ENCODE assay signal across 16 cellular contexts in the genomic region with DNA sequence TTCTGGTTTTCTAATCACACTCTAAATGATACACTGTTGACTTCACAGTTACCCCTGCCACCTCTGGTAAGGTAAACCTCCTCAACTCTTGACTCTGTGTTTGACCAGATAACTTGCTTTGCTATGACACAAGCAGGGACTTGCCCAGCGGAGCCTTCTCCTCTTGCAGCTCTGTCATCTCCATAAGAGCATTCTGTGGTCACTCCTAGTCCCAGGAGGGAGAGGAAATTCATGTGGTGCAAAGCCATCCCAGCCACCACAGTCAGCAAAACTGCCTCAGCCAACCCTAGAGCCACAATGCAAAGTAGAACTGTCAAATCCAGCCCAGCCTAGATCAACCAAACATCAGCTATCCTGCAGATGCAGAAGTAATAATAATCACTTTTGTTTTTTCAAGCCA.
A peak's percentile ranks its signal among the peaks of the same experiment; 100 is the strongest.
DNase-seq lines count a peak whose midpoint lies in the region; TF ChIP-seq lines count a peak whose summit lies in the region.
"Had no signal": no experiment of that assay in that cellular context is flagged by ENCODE, and none has a peak within 500 bp of the region (broad histone marks: within the 10 kb centered on the region; RNA-seq: fewer than 3 reads in every experiment).

No MANE protein-coding gene starts in this region.

- no peak overlapping the region for H3K4me2 ChIP-seq in osteoblast (ENCODE audit: insufficient read depth, low read length)

- H3K79me2 ChIP-seq in osteoblast (ENCODE audit: insufficient read depth, low read length) = no peaks in the 10 kb centered on the region

- H3K27ac ChIP-seq in brain microvascular endothelial cell (no peak overlapping the region), osteoblast (ENCODE audit: low read depth, low read length) (no peak overlapping the region)

- peaks cover 16% of the 10 kb centered on the region for H3K4me1 ChIP-seq in osteoblast (ENCODE audit: insufficient read depth, low read length)

- no peak overlapping the region for H2AFZ ChIP-seq in osteoblast (ENCODE audit: low read length)

- no peak for TF ChIP-seq CTCF in brain microvascular endothelial cell (IDR thresholded peaks at IDR 0.05; ENCODE audit: low read depth, low read length, missing control alignments)
- no peak for TF ChIP-seq CTCF in osteoblast (IDR thresholded peaks at IDR 0.05; ENCODE audit: extremely low read depth, low read depth, low read length)

- in situ Hi-C loops in brain microvascular endothelial cell (cut with HindIII; ENCODE audit: low pct_ligation_motif_present, low sequenced_read_pairs) = no loop called here

- DNase-seq in EH (ENCODE audit: low read depth) (peak; percentile 3), M059J (ENCODE audit: low read depth) (peak; percentile 25), brain microvascular endothelial cell (peak; percentile 22), myocyte (ENCODE audit: low read depth) (peak; percentile 93), osteoblast (ENCODE audit: insufficient read length, low spot score, missing footprints) (no peak), NCI-H526 (lab: John Stamatoyannopoulos, UW) (no peak), NCI-H1417 (lab: John Stamatoyannopoulos, UW) (no peak), NCI-H2196 (lab: John Stamatoyannopoulos, UW; ENCODE audit: unreplicated experiment) (no peak)
- DNase-seq: COR-L47, NCI-H1092 treated with DMSO at 0.1 percent for 48 hours, NCI-H187, NCI-H446, NCI-H82, RPMI8226 had no signal

- H3K4me3 ChIP-seq in brain microvascular endothelial cell (ENCODE audit: low read depth, low read length) (no peak overlapping the region), osteoblast (ENCODE audit: insufficient read depth, low read length) (no peak overlapping the region)
- H3K4me3 ChIP-seq: GM12878, K562 had no signal

- H3K9me3 ChIP-seq in osteoblast (ENCODE audit: low read depth, low read length) = no peaks in the 10 kb centered on the region

- H3K27me3 ChIP-seq in brain microvascular endothelial cell (replicated peaks) = no peaks in the 10 kb centered on the region
- no peaks in the 10 kb centered on the region for H3K27me3 ChIP-seq in osteoblast (ENCODE audit: insufficient read depth, low read length)

- no peaks in the 10 kb centered on the region for H4K20me1 ChIP-seq in osteoblast (ENCODE audit: insufficient read depth, low read length)

- H3K36me3 ChIP-seq in brain microvascular endothelial cell (replicated peaks) (no peaks in the 10 kb centered on the region), osteoblast (ENCODE audit: insufficient read depth, low read length) (no peaks in the 10 kb centered on the region)

Comparison
In these comparisons a context has a peak if more than half of its experiments do, and no peak if none do; other contexts are left out.
1. DNase-seq: peak in EH (single experiment), M059J (single experiment), brain microvascular endothelial cell (single experiment) and myocyte (single experiment); none in osteoblast (single experiment), NCI-H526 (0 of 2), NCI-H1417 (0 of 3) and NCI-H2196 (single experiment).